Comparison of ENCODE assay signal across 11 cellular contexts in the genomic region with DNA sequence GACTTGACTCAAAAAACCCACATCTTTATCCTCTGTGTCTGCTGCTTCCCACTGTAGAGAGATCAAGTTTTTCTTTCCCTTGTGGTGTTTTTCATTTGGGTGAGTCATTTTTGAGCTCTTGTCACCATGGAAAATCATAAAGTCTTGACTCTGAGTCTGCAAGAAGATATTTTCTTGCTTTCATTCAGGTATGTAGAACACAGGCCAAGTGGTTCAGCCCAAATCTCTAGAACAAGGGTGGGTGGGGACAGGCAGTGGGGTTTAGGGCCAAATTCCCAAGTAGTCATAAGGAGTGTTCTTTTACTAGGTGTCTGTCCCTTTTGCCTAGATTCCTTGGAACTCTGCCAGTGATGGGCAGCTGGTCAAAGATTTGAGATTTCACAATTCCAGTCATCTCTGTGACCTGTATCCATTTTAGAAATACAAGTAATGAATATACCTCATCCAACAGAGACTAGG. TPM values are rescaled to one million over a fixed set of nuclear protein-coding genes. Genes with fewer than 3 reads are reported as not detected.
DNase-seq lines count a peak whose midpoint lies in the region; ATAC-seq and TF ChIP-seq lines count a peak whose summit lies in the region.
"Had no signal": no experiment of that assay in that cellular context is flagged by ENCODE, and none has a peak within 500 bp of the region (broad histone marks: within the 10 kb centered on the region; RNA-seq: fewer than 3 reads in every experiment).

No MANE protein-coding gene starts in this region.

- no peaks in the 10 kb centered on the region for H3K9me3 Mint-ChIP-seq in osteocyte (ENCODE audit: unreplicated experiment)
- no peaks in the 10 kb centered on the region for H3K9me3 Mint-ChIP-seq in activated naive CD8-positive, alpha-beta T cell treated with anti-CD3 and anti-CD28 coated beads, Interleukin-2, amount 50 U/mL, for 24 hours
- H3K9me3 Mint-ChIP-seq: activated T-helper 1 cell treated with anti-CD3 and anti-CD28 coated beads, Interleukin-12 subunit alpha, Interleukin-12 subunit beta, Interleukin-2, Interleukin-4 antibody, amounts not matched to agents 30 ng/mL and 10 ng/mL and 1 ng/mL, durations not matched to agents 14 hours and 24 hours and 36 hours had no signal

- no peak overlapping the region for H3K4me3 Mint-ChIP-seq in osteocyte (ENCODE audit: unreplicated experiment)
- no peak overlapping the region for H3K4me3 Mint-ChIP-seq in activated naive CD8-positive, alpha-beta T cell treated with anti-CD3 and anti-CD28 coated beads, Interleukin-2, amount 50 U/mL, for 24 hours
- H3K4me3 Mint-ChIP-seq: activated T-helper 1 cell treated with anti-CD3 and anti-CD28 coated beads, Interleukin-12 subunit alpha, Interleukin-12 subunit beta, Interleukin-2, Interleukin-4 antibody, amounts not matched to agents 30 ng/mL and 10 ng/mL and 1 ng/mL, durations not matched to agents 14 hours and 24 hours and 36 hours had no signal

- H3K4me2 ChIP-seq in PC-9: peak overlapping the region; percentile 72
- H3K4me2 ChIP-seq: KMS-11 had no signal

- TF ChIP-seq CTCF in PC-9 (conservative IDR thresholded peaks at IDR 0.05): no peak
- TF ChIP-seq CTCF in esophagus muscularis mucosa (IDR thresholded peaks at IDR 0.05): no peak
- no peak for TF ChIP-seq CTCF in osteocyte (IDR thresholded peaks at IDR 0.05)

- no peak overlapping the region for H2AFZ ChIP-seq in PC-9

- TF ChIP-seq EP300 in esophagus muscularis mucosa (IDR thresholded peaks at IDR 0.05): no peak

- H3K27ac ChIP-seq in PC-9 (peak overlapping the region; percentile 98), esophagus muscularis mucosa (replicated peaks in 1 of 4) (peak overlapping the region; percentile 39 to 66 (median 46))
- H3K27ac ChIP-seq: KMS-11, vagina had no signal

- POLR2A ChIA-PET in PC-9 (lab: Charles Lee; ENCODE audit: unreplicated experiment): interaction anchor here (0.5 to 1.9 kb wide), 14 partner anchors 12 to 1180 kb away, joined by 3 to 34 read pairs (median 6); a partner anchor contains a TSS

- peaks cover 32% of the 10 kb centered on the region for H3K4me1 Mint-ChIP-seq in osteocyte (ENCODE audit: unreplicated experiment)
- no peaks in the 10 kb centered on the region for H3K4me1 Mint-ChIP-seq in activated naive CD8-positive, alpha-beta T cell treated with anti-CD3 and anti-CD28 coated beads, Interleukin-2, amount 50 U/mL, for 24 hours

- H3K27me3 Mint-ChIP-seq in osteocyte (ENCODE audit: unreplicated experiment): no peaks in the 10 kb centered on the region
- peaks cover 23% of the 10 kb centered on the region for H3K27me3 Mint-ChIP-seq in activated naive CD8-positive, alpha-beta T cell treated with anti-CD3 and anti-CD28 coated beads, Interleukin-2, amount 50 U/mL, for 24 hours

- H3K36me3 Mint-ChIP-seq in osteocyte (ENCODE audit: unreplicated experiment): no peaks in the 10 kb centered on the region
- H3K36me3 Mint-ChIP-seq in activated naive CD8-positive, alpha-beta T cell treated with anti-CD3 and anti-CD28 coated beads, Interleukin-2, amount 50 U/mL, for 24 hours (ENCODE audit: low read depth): no peaks in the 10 kb centered on the region

- no peak for TF ChIP-seq POLR2A in esophagus muscularis mucosa (IDR thresholded peaks at IDR 0.05; ENCODE audit: low read depth)

- H3K36me3 ChIP-seq in PC-9 (ENCODE audit: low read depth): peaks cover 11% of the 10 kb centered on the region
- H3K36me3 ChIP-seq in esophagus muscularis mucosa: no peaks in the 10 kb centered on the region
- H3K36me3 ChIP-seq: vagina had no signal

- H4K20me1 ChIP-seq in PC-9 (ENCODE audit: insufficient read depth): no peaks in the 10 kb centered on the region

- no peaks in the 10 kb centered on the region for H3K27me3 ChIP-seq in PC-9 (ENCODE audit: insufficient read depth, low read depth)
- H3K27me3 ChIP-seq in esophagus muscularis mucosa: no peaks in the 10 kb centered on the region
- H3K27me3 ChIP-seq: vagina had no signal

- H3K9me2 ChIP-seq in PC-9 (ENCODE audit: insufficient read depth): no peaks in the 10 kb centered on the region

- H3K4me3 ChIP-seq in PC-9 (peak overlapping the region; percentile 13; the same call in 1 of the 2 replicates), esophagus muscularis mucosa (no peak overlapping the region)
- H3K4me3 ChIP-seq: vagina had no signal

- H3K4me1 ChIP-seq in PC-9 (replicated peaks; ENCODE audit: insufficient read depth) (peaks cover 74% of the 10 kb centered on the region), esophagus muscularis mucosa (peaks cover 9 to 18% (median 13%) of the 10 kb centered on the region in 4 donors)

- H3K27ac Mint-ChIP-seq in osteocyte (ENCODE audit: unreplicated experiment): peak overlapping the region; percentile 89
- H3K27ac Mint-ChIP-seq in activated naive CD8-positive, alpha-beta T cell treated with anti-CD3 and anti-CD28 coated beads, Interleukin-2, amount 50 U/mL, for 24 hours: no peak overlapping the region
- H3K27ac Mint-ChIP-seq: activated T-helper 1 cell treated with anti-CD3 and anti-CD28 coated beads, Interleukin-12 subunit alpha, Interleukin-12 subunit beta, Interleukin-2, Interleukin-4 antibody, amounts not matched to agents 30 ng/mL and 10 ng/mL and 1 ng/mL, durations not matched to agents 14 hours and 24 hours and 36 hours had no signal

- no TSS peak for BruUV-seq in PC-9 (replicated peaks; lab: Mats Ljungman, UMichigan)

- H3K79me2 ChIP-seq in PC-9 (ENCODE audit: low read depth): peaks cover 33% of the 10 kb centered on the region

- H3K9me3 ChIP-seq in PC-9 (ENCODE audit: insufficient read depth, low read depth) (peaks cover 22% of the 10 kb centered on the region; the same call in 1 of the 2 replicates), esophagus muscularis mucosa (no peaks in the 10 kb centered on the region)
- H3K9me3 ChIP-seq: vagina had no signal

- ATAC-seq in HG03039 (IDR thresholded peaks at IDR 0.05; ENCODE audit: unreplicated experiment): no peak
- no peak for ATAC-seq in activated naive CD8-positive, alpha-beta T cell treated with anti-CD3 and anti-CD28 coated beads, Interleukin-2, amount 50 U/mL, for 24 hours
- no peak for ATAC-seq in GM18867 (IDR thresholded peaks at IDR 0.05; ENCODE audit: unreplicated experiment)

- DNase-seq in COLO668 (lab: John Stamatoyannopoulos, UW; ENCODE audit: unreplicated experiment): peak; percentile 40
- peak; percentile 91 to 100 for DNase-seq in PC-9
- no peak for DNase-seq in esophagus muscularis mucosa (ENCODE audit: extremely low spot score)
- DNase-seq in osteocyte (ENCODE audit: extremely low spot score, unreplicated experiment): no peak
- DNase-seq in central memory CD4-positive, alpha-beta T cell: no peak
- no peak for DNase-seq in activated naive CD8-positive, alpha-beta T cell treated with anti-CD3 and anti-CD28 coated beads, Interleukin-2, amount 50 U/mL, for 24 hours

- intact Hi-C loops in PC-9 (cut with micrococcal nuclease; ENCODE audit: unreplicated experiment) (loop anchor here (1.0 to 10.0 kb wide), 5 partner anchors 9 to 294 kb away; no protein-coding TSS in a partner anchor), esophagus muscularis mucosa (cut with DNase I) (no loop called here)

- CTCF ChIA-PET in PC-9 (lab: Charles Lee): interaction anchor here (0.6 to 1.0 kb wide), 3 partner anchors 8 to 219 kb away, joined by 3 to 4 read pairs (median 3); no protein-coding TSS in a partner anchor

- H3F3A ChIP-seq in PC-9 (ENCODE audit: insufficient read depth, low read depth): peaks cover 65% of the 10 kb centered on the region

RNA-seq across cellular contexts. Expression of a gene that starts 21.5 kb away (rescaled TPM):
- total RNA-seq in PC-9 (2021) (123 and 137 TPM in 2 replicates), esophagus muscularis mucosa (10 to 100 TPM; 18.4 to 40.2 (median 23.7) TPM), osteocyte (180 and 187 TPM in 2 replicates)
- total RNA-seq: activated T-helper 1 cell treated with anti-CD3 and anti-CD28 coated beads, Interleukin-12 subunit alpha, Interleukin-12 subunit beta, Interleukin-2, Interleukin-4 antibody, amounts not matched to agents 30 ng/mL and 10 ng/mL and 1 ng/mL, durations not matched to agents 14 hours and 24 hours and 36 hours had no signal

Comparison
In these comparisons a context has a peak if more than half of its experiments do, and no peak if none do; other contexts are left out.
1. DNase-seq: peak in COLO668 (single experiment) and PC-9 (2 of 2); none in esophagus muscularis mucosa (single experiment), osteocyte (single experiment), central memory CD4-positive, alpha-beta T cell (single experiment) and activated naive CD8-positive, alpha-beta T cell treated with anti-CD3 and anti-CD28 coated beads, Interleukin-2, amount 50 U/mL, for 24 hours (single experiment).